22 cellular contexts compared by ENCODE assay signal in genomic region chr1:45968941-45969666, GRCh38.
DNase-seq lines count a peak whose midpoint lies in the region; ATAC-seq and TF ChIP-seq lines count a peak whose summit lies in the region.
"Had no signal": no experiment of that assay in that cellular context is flagged by ENCODE, and none has a peak within 500 bp of the region (broad histone marks: within the 10 kb centered on the region; RNA-seq: fewer than 3 reads in every experiment).

No MANE protein-coding gene starts in this region.

- TF ChIP-seq CTCF in IMR-90 (conservative IDR thresholded peaks at IDR 0.05; ENCODE audit: low read depth, low read length) (no peak), hepatocyte (IDR thresholded peaks at IDR 0.05; ENCODE audit: poor library complexity) (no peak), gastrocnemius medialis (IDR thresholded peaks at IDR 0.05 in 4 of 5, conservative IDR thresholded peaks at IDR 0.05 in 1 of 5) (no peak), upper lobe of right lung (IDR thresholded peaks at IDR 0.05) (no peak)

- no peak overlapping the region for H3K9ac ChIP-seq in IMR-90 (ENCODE audit: low read depth, low read length)

- H2BK120ac ChIP-seq in IMR-90 (ENCODE audit: low read depth, low read length), result no peak overlapping the region

- peak; percentile 28 for DNase-seq in ELF-1 (ENCODE audit: low read depth, low spot score)
- DNase-seq in IMR-90, result no peak
- no peak for DNase-seq in hepatocyte (ENCODE audit: low spot score)
- DNase-seq in gastrocnemius medialis, result no peak
- DNase-seq in upper lobe of right lung, result no peak
- no peak for DNase-seq in NCI-H128 (lab: John Stamatoyannopoulos, UW; ENCODE audit: unreplicated experiment)
- DNase-seq: activated CD4-positive, alpha-beta T cell treated with anti-CD3 and anti-CD28 coated beads for 1 hour; activated naive CD4-positive, alpha-beta T cell treated with Interleukin-2 at 50 U/mL for 16 hours; activated T-cell treated with anti-CD3 and anti-CD28 coated beads, Interleukin-2, amount 50 U/mL, for 4 hours; colonic mucosa; kidney glomerular epithelial cell; NCI-H1417; NCI-H2107; Peyer's patch; spleen; stimulated activated CD4-positive, alpha-beta T cell treated with anti-CD3 and anti-CD28 coated beads, Interleukin-2, amount 100 ng/mL, for 48 hours; T-helper 1 cell had no signal

- CTCF ChIA-PET in IMR-90 (lab: Yijun Ruan, JAX), result no interaction called here

- H3K9me1 ChIP-seq in IMR-90 (ENCODE audit: insufficient read depth, low read length), result peaks cover 13% of the 10 kb centered on the region

- H3K27me3 ChIP-seq in IMR-90 (ENCODE audit: control insufficient read depth, insufficient read depth, low read length), result no peaks in the 10 kb centered on the region
- no peaks in the 10 kb centered on the region for H3K27me3 ChIP-seq in hepatocyte
- H3K27me3 ChIP-seq in gastrocnemius medialis, result no peaks in the 10 kb centered on the region
- no peaks in the 10 kb centered on the region for H3K27me3 ChIP-seq in upper lobe of right lung
- H3K27me3 ChIP-seq: colonic mucosa, Peyer's patch, spleen, vagina had no signal

- peak overlapping the region; percentile 4; the same call in 1 of the 2 replicates for H3K4ac ChIP-seq in IMR-90 (ENCODE audit: low read depth, low read length)

- WGBS in IMR-90 (ENCODE audit: extremely low coverage in 2 of 2, insufficient read length in 1 of 2), 2 experiments, result 89 to 100% methylated on average over 1 to 5 of the region's 9 CpGs
- 69% methylated on average over 9 of the region's 9 CpGs for WGBS in hepatocyte (ENCODE audit: low lambda C conversion rate, missing lambda C conversion rate)

- H3K4me3 ChIP-seq in IMR-90 (ENCODE audit: insufficient read depth, low read depth, low read length) (no peak overlapping the region), hepatocyte (no peak overlapping the region), gastrocnemius medialis (no peak overlapping the region), upper lobe of right lung (no peak overlapping the region)
- H3K4me3 ChIP-seq: colonic mucosa, HAP-1, lung, Peyer's patch, spleen, vagina had no signal

- intact Hi-C loops in IMR-90 (cut with micrococcal nuclease), result no loop called here
- intact Hi-C loops in gastrocnemius medialis (cut with DNase I; ENCODE audit: low total_unique reads), result no loop called here
- intact Hi-C loops in upper lobe of right lung (cut with DNase I), result no loop called here

- H2AK5ac ChIP-seq in IMR-90 (ENCODE audit: low read depth, low read length), result peak overlapping the region; percentile 27; the same call in 1 of the 2 replicates

- no peak overlapping the region for H3K56ac ChIP-seq in IMR-90 (ENCODE audit: extremely low read depth, insufficient read depth, low read length)

- H3K79me1 ChIP-seq in IMR-90 (ENCODE audit: low read depth in 1 of 2, low read length in 2 of 2), result peaks cover 30 to 37% of the 10 kb centered on the region in 2 experiments

- in situ Hi-C loops in IMR-90 (cut with MboI; ENCODE audit: low sequenced_read_pairs) (no loop called here), gastrocnemius medialis (cut with MboI; ENCODE audit: low sequenced_read_pairs in 4 of 4) (no loop called here)

- H3K4me2 ChIP-seq in IMR-90 (ENCODE audit: low read depth, low read length) (no peak overlapping the region), hepatocyte (no peak overlapping the region)

- BruUV-seq in IMR-90 (replicated peaks; lab: Mats Ljungman, UMichigan), result no TSS peak

- peak overlapping the region; percentile 17; the same call in 1 of the 2 replicates for H3K14ac ChIP-seq in IMR-90 (replicated peaks; ENCODE audit: low read depth, low read length)

- H2BK20ac ChIP-seq in IMR-90 (ENCODE audit: low read depth, low read length), result no peak overlapping the region

- no peak for TF ChIP-seq RAD21 in IMR-90 (IDR thresholded peaks at IDR 0.05; ENCODE audit: low read length)

- H3K79me2 ChIP-seq in hepatocyte, result peaks cover 14% of the 10 kb centered on the region

- H3K4me1 ChIP-seq in IMR-90 (ENCODE audit: control insufficient read depth, insufficient read depth, low read length), result peaks cover 2% of the 10 kb centered on the region; the same call in 1 of the 2 replicates
- no peaks in the 10 kb centered on the region for H3K4me1 ChIP-seq in hepatocyte (ENCODE audit: insufficient read depth)
- peaks cover 46 to 55% of the 10 kb centered on the region in 2 donors for H3K4me1 ChIP-seq in gastrocnemius medialis
- no peaks in the 10 kb centered on the region for H3K4me1 ChIP-seq in upper lobe of right lung
- H3K4me1 ChIP-seq: HAP-1, spleen, vagina had no signal

- no peak overlapping the region for H4K91ac ChIP-seq in IMR-90 (ENCODE audit: insufficient read depth, low read depth, low read length)

- H3K27ac ChIP-seq in IMR-90 (ENCODE audit: insufficient read depth, low read length) (no peak overlapping the region; the same call in 1 of the 2 replicates), hepatocyte (peak overlapping the region; percentile 41), gastrocnemius medialis (peak overlapping the region; percentile 49 to 73 (median 68)), upper lobe of right lung (no peak overlapping the region)
- H3K27ac ChIP-seq: colonic mucosa, spleen, vagina had no signal

- no peak for ATAC-seq in IMR-90 (ENCODE audit: low read depth)
- no peak for ATAC-seq in gastrocnemius medialis
- no peak for ATAC-seq in upper lobe of right lung
- ATAC-seq in HG02885 (IDR thresholded peaks at IDR 0.05; ENCODE audit: poor library complexity, unreplicated experiment), result no peak
- ATAC-seq: activated T-cell treated with anti-CD3 and anti-CD28 coated beads, Interleukin-2, amount 50 U/mL, for 4 hours; stimulated activated effector memory CD8-positive, alpha-beta T cell treated with anti-CD3 and anti-CD28 coated beads, Interleukin-12 subunit alpha, Interleukin-12 subunit beta, amount 100 ng/mL, for 72 hours had no signal

- H3K23ac ChIP-seq in IMR-90 (ENCODE audit: low read depth, low read length), result no peak overlapping the region

- no peak overlapping the region for H2AFZ ChIP-seq in IMR-90 (replicated peaks; ENCODE audit: low read length, poor library complexity)
- no peak overlapping the region for H2AFZ ChIP-seq in hepatocyte

- H2BK5ac ChIP-seq in IMR-90 (ENCODE audit: low read depth, low read length, poor library complexity, severe bottlenecking), result no peak overlapping the region

- H2BK15ac ChIP-seq in IMR-90 (ENCODE audit: low read depth, low read length), result no peak overlapping the region

- H4K20me1 ChIP-seq in IMR-90 (ENCODE audit: insufficient read depth, low read length) (no peaks in the 10 kb centered on the region), hepatocyte (ENCODE audit: insufficient read depth, poor library complexity, severe bottlenecking) (no peaks in the 10 kb centered on the region)

- no peak overlapping the region for H3K18ac ChIP-seq in IMR-90 (ENCODE audit: low read depth, low read length)

- H3K36me3 ChIP-seq in IMR-90 (ENCODE audit: control insufficient read depth, insufficient read depth, low read length), result peaks cover 7% of the 10 kb centered on the region; the same call in 1 of the 2 replicates
- no peaks in the 10 kb centered on the region for H3K36me3 ChIP-seq in hepatocyte (replicated peaks; ENCODE audit: insufficient read depth, low read depth)
- peaks cover 0 to 13% of the 10 kb centered on the region in 2 donors for H3K36me3 ChIP-seq in gastrocnemius medialis
- no peaks in the 10 kb centered on the region for H3K36me3 ChIP-seq in upper lobe of right lung
- H3K36me3 ChIP-seq: colonic mucosa, HAP-1, vagina had no signal

- TF ChIP-seq POLR2A in IMR-90 (IDR thresholded peaks at IDR 0.05; ENCODE audit: low read depth, low read length) (no peak), gastrocnemius medialis (IDR thresholded peaks at IDR 0.05) (no peak)

- H4K8ac ChIP-seq in IMR-90 (ENCODE audit: low read depth in 2 of 2, low read length in 2 of 2), result peak overlapping the region in 1 of 2 experiments; percentile 1; a peak in 1 of 4 replicates

- H4K5ac ChIP-seq in IMR-90 (ENCODE audit: low read depth, low read length), result no peak overlapping the region

- POLR2A ChIA-PET in IMR-90 (lab: Charles Lee; ENCODE audit: unreplicated experiment), result no interaction called here

- dilution Hi-C loops in IMR-90 (cut with HindIII; ENCODE audit: low sequenced_read_pairs, unreplicated experiment), result no loop called here

- no peaks in the 10 kb centered on the region for H3K9me2 ChIP-seq in hepatocyte (replicated peaks; ENCODE audit: insufficient read depth)

- H3K9me3 ChIP-seq in IMR-90 (ENCODE audit: control insufficient read depth, insufficient read depth, low read length) (no peaks in the 10 kb centered on the region), hepatocyte (ENCODE audit: low read depth) (no peaks in the 10 kb centered on the region), gastrocnemius medialis (no peaks in the 10 kb centered on the region), upper lobe of right lung (no peaks in the 10 kb centered on the region)
- H3K9me3 ChIP-seq: colonic mucosa, HAP-1, Peyer's patch, spleen, vagina had no signal

- H2AK9ac ChIP-seq in IMR-90 (replicated peaks; ENCODE audit: low read depth, low read length, poor library complexity), result no peak overlapping the region

TF ChIP-seq in IMR-90, 13 proteins besides CTCF, POLR2A, EP300 and RAD21 (continues in another document):
- TF ChIP-seq USF2 (IDR thresholded peaks at IDR 0.05; ENCODE audit: low read depth, low read length) (no peak), MAFK (IDR thresholded peaks at IDR 0.05; ENCODE audit: low read depth, low read length) (no peak), MAZ (IDR thresholded peaks at IDR 0.05; ENCODE audit: borderline replicate concordance, low read depth, low read length) (no peak), BHLHE40 (IDR thresholded peaks at IDR 0.05; ENCODE audit: low read depth, low read length) (no peak), CEBPB (IDR thresholded peaks at IDR 0.05; ENCODE audit: low read depth, low read length) (peak; percentile 22; the same call in 1 of the 2 replicates), RFX5 (IDR thresholded peaks at IDR 0.05; ENCODE audit: low read depth, low read length) (no peak), NFE2L2 (IDR thresholded peaks at IDR 0.05; ENCODE audit: low read depth, low read length) (no peak)

Comparison
In these comparisons a context has a peak if more than half of its experiments do, and no peak if none do; other contexts are left out.
1. H3K27ac ChIP-seq: peak in hepatocyte (single experiment) and gastrocnemius medialis (4 of 4); none in IMR-90 (single experiment) and upper lobe of right lung (single experiment).